1 cellular context compared by ENCODE assay signal in genomic region chr2:59076079-59076619, GRCh38.
TF ChIP-seq lines count a peak whose summit lies in the region.

No MANE protein-coding gene starts in this region.

TF ChIP-seq in HEK293, 187 proteins besides CTCF, POLR2A, EP300 and RAD21 (continued from another document):
- TF ChIP-seq ZNF639 (tag by site-specific recombination; IDR thresholded peaks at IDR 0.05) (0 out of 2 replicates have a peak, but pooled peaks have one; percentile 28), ZSCAN5A (tag by site-specific recombination; IDR thresholded peaks at IDR 0.05) (no peak), ZBTB20 (tag by site-specific recombination; IDR thresholded peaks at IDR 0.05) (no peak), ZNF558 (tag by site-specific recombination; IDR thresholded peaks at IDR 0.05) (no peak), ELK4 (IDR thresholded peaks at IDR 0.05; ENCODE audit: borderline replicate concordance, low read depth, low read length) (no peak), ZNF248 (tag by site-specific recombination; IDR thresholded peaks at IDR 0.05) (no peak)
TF ChIP-seq in HEK293: peak in this region for 14.
